In the genomic region with DNA sequence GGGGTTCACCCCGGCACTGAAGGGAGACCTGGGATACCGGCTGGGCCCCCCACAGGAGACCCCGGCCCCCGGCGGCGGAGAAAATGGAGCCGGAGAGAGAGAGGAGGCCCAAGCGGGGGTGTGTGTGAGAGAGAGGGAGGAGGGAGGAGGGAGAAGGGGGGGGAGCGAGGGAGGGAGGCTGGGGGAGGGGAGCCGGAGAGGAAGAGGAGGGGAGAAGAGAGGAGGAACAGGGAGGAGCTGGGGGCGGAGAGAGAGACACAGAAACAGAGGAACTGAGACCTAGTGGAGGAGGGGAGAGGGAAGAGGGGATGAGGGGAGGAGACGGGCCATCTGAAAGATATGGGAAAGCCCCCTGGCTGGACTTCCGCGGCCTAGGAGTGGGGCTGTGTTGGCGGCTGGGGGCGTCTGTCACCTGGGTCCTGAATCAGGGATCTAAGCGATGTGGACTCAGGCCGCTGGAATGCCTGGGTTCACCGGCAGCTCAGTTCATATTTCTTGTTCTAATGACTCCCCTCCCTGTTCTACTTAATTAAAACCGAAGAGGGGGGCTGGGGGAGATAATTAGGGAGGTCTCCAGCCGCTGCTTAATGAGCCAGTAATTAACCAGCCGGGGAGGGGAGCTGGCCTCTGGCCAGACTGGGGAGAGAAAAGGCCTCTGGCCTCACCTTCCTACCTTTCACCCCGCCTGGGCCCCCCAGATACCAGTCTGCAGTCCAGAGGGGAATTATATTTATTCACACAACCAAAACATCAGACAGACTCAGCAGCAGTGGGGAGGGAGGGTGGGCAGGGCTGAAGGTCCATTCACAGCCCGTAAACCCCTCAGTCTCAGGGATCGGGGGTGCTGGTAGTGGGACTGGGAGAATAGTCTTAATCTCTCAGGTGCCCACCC, we compare ENCODE assay signal across 7 cellular contexts. TPM values are rescaled to one million over a fixed set of nuclear protein-coding genes. Genes with fewer than 3 reads are reported as not detected.
DNase-seq lines count a peak whose midpoint lies in the region; ATAC-seq and TF ChIP-seq lines count a peak whose summit lies in the region.

A gene with protein sequence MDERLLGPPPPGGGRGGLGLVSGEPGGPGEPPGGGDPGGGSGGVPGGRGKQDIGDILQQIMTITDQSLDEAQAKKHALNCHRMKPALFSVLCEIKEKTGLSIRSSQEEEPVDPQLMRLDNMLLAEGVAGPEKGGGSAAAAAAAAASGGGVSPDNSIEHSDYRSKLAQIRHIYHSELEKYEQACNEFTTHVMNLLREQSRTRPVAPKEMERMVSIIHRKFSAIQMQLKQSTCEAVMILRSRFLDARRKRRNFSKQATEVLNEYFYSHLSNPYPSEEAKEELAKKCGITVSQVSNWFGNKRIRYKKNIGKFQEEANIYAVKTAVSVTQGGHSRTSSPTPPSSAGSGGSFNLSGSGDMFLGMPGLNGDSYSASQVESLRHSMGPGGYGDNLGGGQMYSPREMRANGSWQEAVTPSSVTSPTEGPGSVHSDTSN (minus strand): TSS at position 149 of the 892 bp plus-strand sequence. CDS start 287 bp downstream, outside the sequence.

- H3K27me3 Mint-ChIP-seq in activated CD4-positive, alpha-beta T cell treated with anti-CD3 and anti-CD28 coated beads for 36 hours: no peaks in the 10 kb centered on the region
- H3K27me3 Mint-ChIP-seq in chondrocyte (ENCODE audit: low read depth): no peaks in the 10 kb centered on the region

- H3K36me3 Mint-ChIP-seq in activated CD4-positive, alpha-beta T cell treated with anti-CD3 and anti-CD28 coated beads for 36 hours (ENCODE audit: low read depth): peaks cover 46% of the 10 kb centered on the region
- peaks cover 10% of the 10 kb centered on the region for H3K36me3 Mint-ChIP-seq in chondrocyte (ENCODE audit: low read depth)

- DNase-seq in NCI-H510A treated with DMSO at 0.1 percent for 48 hours (lab: John Stamatoyannopoulos, UW) (peak; percentile 90), chondrocyte (ENCODE audit: low spot score) (no peak), kidney glomerular epithelial cell (lab: John Stamatoyannopoulos, UW) (peak; percentile 83)
- DNase-seq in activated CD4-positive, alpha-beta T cell treated with anti-CD3 and anti-CD28 coated beads for 36 hours: peak; percentile 92
- DNase-seq in stimulated activated CD4-positive, alpha-beta T cell treated with anti-CD3 and anti-CD28 coated beads, Interleukin-15, amount 100 ng/mL, for 48 hours (ENCODE audit: low read depth in 2 of 2): peak; percentile 64 to 82

- intact Hi-C loops in activated CD4-positive, alpha-beta T cell treated with anti-CD3 and anti-CD28 coated beads for 36 hours (cut with DNase I, micrococcal nuclease): loop anchor here (1.0 to 10.0 kb wide), 5 partner anchors 12 to 1225 kb away; partner anchors contain the start of genes CUTA (in 1 of the 2), DXO (in 1 of the 2), FKBPL (in 1 of the 2) and PHF1 (in 1 of the 2)

- POLR2A ChIA-PET in activated CD4-positive, alpha-beta T cell treated with anti-CD3 and anti-CD28 coated beads for 36 hours (lab: Charles Lee): interaction anchor here (0.6 to 0.7 kb wide), 2 partner anchors 13 to 536 kb away, joined by 3 read pairs; no protein-coding TSS in a partner anchor

- no peak for TF ChIP-seq CTCF in chondrocyte (IDR thresholded peaks at IDR 0.05)

- H3K9me3 Mint-ChIP-seq in activated CD4-positive, alpha-beta T cell treated with anti-CD3 and anti-CD28 coated beads for 36 hours (ENCODE audit: low read depth): no peaks in the 10 kb centered on the region
- H3K9me3 Mint-ChIP-seq in chondrocyte (ENCODE audit: low read depth): no peaks in the 10 kb centered on the region

- peak within 1 kb of the TSS; percentile 96 for H3K27ac Mint-ChIP-seq in activated CD4-positive, alpha-beta T cell treated with anti-CD3 and anti-CD28 coated beads for 36 hours
- peak within 1 kb of the TSS; percentile 93 for H3K27ac Mint-ChIP-seq in chondrocyte (ENCODE audit: unreplicated experiment)

- peaks cover 66% of the 10 kb centered on the region for H3K4me1 Mint-ChIP-seq in activated CD4-positive, alpha-beta T cell treated with anti-CD3 and anti-CD28 coated beads for 36 hours
- H3K4me1 Mint-ChIP-seq in chondrocyte (ENCODE audit: low read depth): peaks cover 72% of the 10 kb centered on the region

- peak within 1 kb of the TSS; percentile 95 for H3K4me3 Mint-ChIP-seq in activated CD4-positive, alpha-beta T cell treated with anti-CD3 and anti-CD28 coated beads for 36 hours
- H3K4me3 Mint-ChIP-seq in chondrocyte (ENCODE audit: unreplicated experiment): peak within 1 kb of the TSS; percentile 92

- CTCF ChIA-PET in activated CD4-positive, alpha-beta T cell treated with anti-CD3 and anti-CD28 coated beads for 36 hours (lab: Charles Lee): interaction anchor here (0.6 to 0.7 kb wide), 4 partner anchors 11 to 1434 kb away, joined by 3 to 4 read pairs (median 3); no protein-coding TSS in a partner anchor

- peak; percentile 50 for ATAC-seq in HG03196 (IDR thresholded peaks at IDR 0.05; ENCODE audit: unreplicated experiment)
- peak; percentile 58 for ATAC-seq in activated CD4-positive, alpha-beta T cell treated with anti-CD3 and anti-CD28 coated beads for 36 hours

- peak; percentile 74 for TF ChIP-seq POLR2A in GM18526 (IDR thresholded peaks at IDR 0.05; ENCODE audit: extremely low read depth, insufficient read length)

RNA-seq across cellular contexts. Expression of the gene that starts here (rescaled TPM):
- 10 to 100 TPM; 64.9 to 77.9 TPM for total RNA-seq in activated CD4-positive, alpha-beta T cell treated with anti-CD3 and anti-CD28 coated beads for 36 hours
- total RNA-seq in chondrocyte: 58.6 to 66.5 TPM (median 66.3 TPM) in 3 replicates
